ENCODE assay signal across 8 cellular contexts in the genomic region with DNA sequence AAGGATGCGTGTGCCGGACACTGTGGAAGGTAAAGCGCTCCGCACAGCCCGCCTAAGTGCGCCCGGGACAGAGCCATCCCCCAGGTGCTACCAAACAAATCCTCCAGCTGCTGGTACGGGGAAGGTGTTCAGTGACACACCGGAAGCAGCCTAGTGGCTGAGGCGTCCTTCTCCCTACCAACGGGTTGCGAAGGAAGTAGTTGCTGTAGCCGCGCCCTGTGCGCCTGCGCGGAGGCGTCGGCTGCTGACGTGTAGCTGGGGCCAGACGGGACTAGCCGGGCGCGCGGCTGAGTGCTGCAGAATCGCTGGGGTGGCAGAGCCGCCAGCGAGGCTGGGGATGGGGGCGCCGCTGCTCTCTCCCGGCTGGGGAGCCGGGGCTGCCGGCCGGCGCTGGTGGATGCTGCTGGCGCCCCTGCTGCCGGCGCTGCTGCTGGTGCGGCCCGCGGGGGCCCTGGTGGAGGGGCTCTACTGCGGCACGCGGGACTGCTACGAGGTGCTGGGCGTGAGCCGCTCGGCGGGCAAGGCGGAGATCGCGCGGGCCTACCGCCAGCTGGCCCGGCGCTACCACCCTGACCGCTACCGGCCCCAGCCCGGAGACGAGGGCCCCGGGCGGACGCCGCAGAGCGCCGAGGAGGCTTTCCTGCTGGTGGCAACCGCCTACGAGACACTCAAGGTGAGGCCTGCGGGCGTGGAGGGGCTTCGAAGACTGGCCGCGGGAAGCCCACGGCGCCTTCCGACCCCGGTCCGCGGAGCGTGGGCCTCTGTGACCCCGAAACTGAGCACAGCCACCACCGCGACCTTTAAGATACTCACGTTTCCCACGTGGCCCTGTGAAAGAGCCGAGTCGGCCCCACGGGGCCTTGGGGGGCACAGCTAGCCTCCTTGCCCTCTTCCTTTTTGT. TPM values are rescaled to one million over a fixed set of nuclear protein-coding genes. Genes with fewer than 3 reads are reported as not detected.
A peak's percentile ranks its signal among the peaks of the same experiment; 100 is the strongest.
DNase-seq lines count a peak whose midpoint lies in the region; ATAC-seq and TF ChIP-seq lines count a peak whose summit lies in the region.

A gene (plus strand): TSS at position 264 of the 901 bp plus-strand sequence. CDS start 74 bp downstream, at position 338.

- ATAC-seq in GM19324 (IDR thresholded peaks at IDR 0.05; ENCODE audit: low FRiP score, unreplicated experiment) (peak; percentile 99), HG03460 (IDR thresholded peaks at IDR 0.05; ENCODE audit: unreplicated experiment) (peak; percentile 96), left colon (peak; percentile 93)

- no peaks in the 10 kb centered on the region for H3K9me3 ChIP-seq in BLaER1

- peak within 1 kb of the TSS; percentile 96 for H3K9ac ChIP-seq in BLaER1

- DNase-seq in NCI-H524 treated with DMSO at 0.1 percent for 48 hours (lab: John Stamatoyannopoulos, UW) (peak; percentile 99), coronary artery (ENCODE audit: low spot score) (peak; percentile 97), left colon (peak; percentile 95 to 98)
- DNase-seq in activated CD4-positive, alpha-beta T cell treated with anti-CD3 and anti-CD28 coated beads for 48 hours, result peak; percentile 97
- DNase-seq in stimulated activated CD4-positive, alpha-beta T cell treated with anti-CD3 and anti-CD28 coated beads, Interleukin-1b, Interleukin-23, amount 100 ng/mL, for 4 hours (ENCODE audit: low read depth in 2 of 2), result peak; percentile 90 to 93

- no peak for TF ChIP-seq CTCF in coronary artery (IDR thresholded peaks at IDR 0.05)

- H3K4me1 ChIP-seq in BLaER1, result peaks cover 22% of the 10 kb centered on the region

- peak within 1 kb of the TSS; percentile 91 for H3K27ac ChIP-seq in BLaER1
- H3K27ac ChIP-seq in coronary artery, result peak within 1 kb of the TSS; percentile 76 to 95

- no peaks in the 10 kb centered on the region for H3K27me3 ChIP-seq in BLaER1

- H3K36me3 ChIP-seq in BLaER1, result peaks cover 4% of the 10 kb centered on the region; the same call in 1 of the 2 replicates

- peak within 1 kb of the TSS; percentile 83 for H3K4me2 ChIP-seq in BLaER1

- intact Hi-C loops in left colon (cut with DNase I, micrococcal nuclease), result no loop called here

- H3K4me3 ChIP-seq in BLaER1, result peak within 1 kb of the TSS; percentile 96
- peak within 1 kb of the TSS; percentile 95 for H3K4me3 ChIP-seq in coronary artery

- peaks cover 44% of the 10 kb centered on the region; the same call in 1 of the 2 replicates for H4K20me1 ChIP-seq in BLaER1

RNA-seq across cellular contexts. Expression of the gene that starts here (rescaled TPM):
- 1 to 10 TPM; 6.9 to 8.7 TPM for total RNA-seq in left colon

Comparison
In these comparisons a context has a peak if more than half of its experiments do, and no peak if none do; other contexts are left out.
1. Peak in every context shown above with its lines: DNase-seq, ATAC-seq, H3K4me3 ChIP-seq and H3K27ac ChIP-seq.